Comparison of ENCODE assay signal across 13 cellular contexts in the genomic region with DNA sequence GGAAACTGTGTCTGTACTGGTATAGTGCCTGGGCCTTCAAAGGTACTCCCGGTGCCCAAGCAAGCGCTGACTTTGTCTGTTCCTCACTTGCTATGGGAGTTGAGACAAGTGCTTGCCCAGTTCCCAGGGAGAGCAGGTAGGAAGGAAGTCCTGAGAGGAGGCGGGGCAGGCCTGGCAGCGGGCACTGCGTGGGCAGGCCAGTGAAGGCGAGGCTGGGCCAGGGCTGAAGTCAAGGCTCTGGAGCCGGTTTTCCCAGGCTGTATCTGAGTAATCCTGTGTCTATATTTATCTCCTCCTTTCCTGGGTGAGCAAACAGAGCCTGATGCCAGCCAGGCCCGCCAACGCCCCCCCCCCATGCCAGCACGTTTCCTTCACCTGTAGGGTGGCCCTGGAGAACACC. TPM values are rescaled to one million over a fixed set of nuclear protein-coding genes. Genes with fewer than 3 reads are reported as not detected.
DNase-seq lines count a peak whose midpoint lies in the region; ATAC-seq and TF ChIP-seq lines count a peak whose summit lies in the region.
"Had no signal": no experiment of that assay in that cellular context is flagged by ENCODE, and none has a peak within 500 bp of the region (broad histone marks: within the 10 kb centered on the region; RNA-seq: fewer than 3 reads in every experiment).

No MANE protein-coding gene starts in this region.

- H3K36me3 ChIP-seq in neuronal stem cell (replicated peaks in 1 of 2; ENCODE audit: control insufficient read depth in 2 of 2, insufficient read depth in 2 of 2, low read length in 2 of 2) (no peaks in the 10 kb centered on the region), OCI-LY7 (ENCODE audit: insufficient read depth, low read length) (no peaks in the 10 kb centered on the region)
- H3K36me3 ChIP-seq: BLaER1, spleen had no signal

- no peak overlapping the region for H4K91ac ChIP-seq in neuronal stem cell (ENCODE audit: low read depth, low read length, poor library complexity)

- H4K20me1 ChIP-seq in OCI-LY7 (ENCODE audit: insufficient read depth, low read length), result no peaks in the 10 kb centered on the region
- H4K20me1 ChIP-seq: BLaER1 had no signal

- H2BK12ac ChIP-seq in neuronal stem cell (ENCODE audit: low read length), result no peak overlapping the region

- H3K14ac ChIP-seq in neuronal stem cell (ENCODE audit: low read length), result no peak overlapping the region

- H3K27ac ChIP-seq in foreskin keratinocyte (peak overlapping the region; percentile 10), neuronal stem cell (replicated peaks; ENCODE audit: low read length) (no peak overlapping the region), OCI-LY7 (ENCODE audit: low read depth, low read length, poor library complexity, severe bottlenecking) (no peak overlapping the region)
- H3K27ac ChIP-seq: BLaER1, spleen had no signal

- no CpG with 5 or more reads among the region's 10 CpGs for WGBS in neuronal stem cell (ENCODE audit: extremely low coverage in 2 of 2, insufficient read length in 2 of 2, insufficient replicate concordance in 1 of 2), 2 donors

- H3K23ac ChIP-seq in neuronal stem cell (ENCODE audit: low read depth, low read length, poor library complexity), result no peak overlapping the region

- no peaks in the 10 kb centered on the region for H3K36me3 Mint-ChIP-seq in effector memory CD8-positive, alpha-beta T cell (ENCODE audit: insufficient read depth)
- no peaks in the 10 kb centered on the region for H3K36me3 Mint-ChIP-seq in nephron progenitor cell (ENCODE audit: low read depth)

- H3K4me1 Mint-ChIP-seq in effector memory CD8-positive, alpha-beta T cell (ENCODE audit: low read depth in 2 of 2), result peaks cover 0 to 2% of the 10 kb centered on the region in 2 donors
- H3K4me1 Mint-ChIP-seq in nephron progenitor cell, result peaks cover 59% of the 10 kb centered on the region

- H3K9me2 ChIP-seq in OCI-LY7 (ENCODE audit: insufficient read depth, low read length), result no peaks in the 10 kb centered on the region

- H3K27me3 ChIP-seq in foreskin keratinocyte, result no peaks in the 10 kb centered on the region
- H3K27me3 ChIP-seq in neuronal stem cell (ENCODE audit: control insufficient read depth in 3 of 3, insufficient read depth in 3 of 3, low read depth in 1 of 3, low read length in 3 of 3), result no peaks in the 10 kb centered on the region

- peaks cover 17% of the 10 kb centered on the region for H3K4me1 ChIP-seq in foreskin keratinocyte
- H3K4me1 ChIP-seq in neuronal stem cell (ENCODE audit: control insufficient read depth in 2 of 2, insufficient read depth in 1 of 2, low read depth in 1 of 2, low read length in 2 of 2), result peaks cover 19 to 24% of the 10 kb centered on the region in 2 donors
- no peaks in the 10 kb centered on the region for H3K4me1 ChIP-seq in OCI-LY7 (ENCODE audit: insufficient read depth, low read length, poor library complexity, severe bottlenecking)

- H3K79me1 ChIP-seq in neuronal stem cell (ENCODE audit: low read depth, low read length), result no peaks in the 10 kb centered on the region

- DNase-seq in AG08396 (ENCODE audit: low spot score), result peak; percentile 72
- DNase-seq in NCI-H69 (lab: John Stamatoyannopoulos, UW), result peak; percentile 36
- DNase-seq in foreskin keratinocyte, result peak in 1 of 2 donors; percentile 75
- no peak for DNase-seq in neuronal stem cell (ENCODE audit: low spot score)
- no peak for DNase-seq in effector memory CD8-positive, alpha-beta T cell
- no peak for DNase-seq in OCI-LY7 (ENCODE audit: low spot score)
- no peak for DNase-seq in nephron progenitor cell
- DNase-seq: activated effector memory CD4-positive, alpha-beta T cell treated with anti-CD3 and anti-CD28 coated beads, Interleukin-2, amount 50 U/mL, for 16 hours; NCI-H774; spleen; stimulated activated naive CD4-positive, alpha-beta T cell had no signal

- no peaks in the 10 kb centered on the region for H3K79me2 ChIP-seq in OCI-LY7 (ENCODE audit: insufficient read depth, low read depth, low read length)

- no peak overlapping the region for H3K27ac Mint-ChIP-seq in effector memory CD8-positive, alpha-beta T cell
- no peak overlapping the region for H3K27ac Mint-ChIP-seq in nephron progenitor cell

- H2AK5ac ChIP-seq in neuronal stem cell (ENCODE audit: low read depth, low read length), result peak overlapping the region; percentile 76

- H3K4me2 ChIP-seq in neuronal stem cell (ENCODE audit: insufficient read depth, low read length, poor library complexity, severe bottlenecking) (no peak overlapping the region), OCI-LY7 (ENCODE audit: low read length) (no peak overlapping the region)
- H3K4me2 ChIP-seq: BLaER1 had no signal

- no peaks in the 10 kb centered on the region for H3K9me3 Mint-ChIP-seq in effector memory CD8-positive, alpha-beta T cell
- H3K9me3 Mint-ChIP-seq in nephron progenitor cell, result no peaks in the 10 kb centered on the region

- peak overlapping the region; percentile 41 for H3K18ac ChIP-seq in neuronal stem cell (ENCODE audit: low read length)

- H3K9me3 ChIP-seq in neuronal stem cell (replicated peaks in 1 of 2; ENCODE audit: control insufficient read depth in 2 of 2, insufficient read depth in 1 of 2, low read depth in 1 of 2, low read length in 2 of 2) (peaks cover 0 to 2% of the 10 kb centered on the region in 2 donors), OCI-LY7 (ENCODE audit: low read length) (no peaks in the 10 kb centered on the region)
- H3K9me3 ChIP-seq: BLaER1, spleen had no signal

- H4K8ac ChIP-seq in neuronal stem cell (ENCODE audit: low read depth, low read length), result no peak overlapping the region

- CTCF ChIA-PET in OCI-LY7 (lab: Charles Lee; ENCODE audit: unreplicated experiment), result no interaction called here

- no TSS peak for BruUV-seq in OCI-LY7 (replicated peaks; lab: Mats Ljungman, UMichigan)

- POLR2A ChIA-PET in OCI-LY7 (lab: Charles Lee), result no interaction called here

- H2AFZ ChIP-seq in neuronal stem cell (ENCODE audit: low read length) (no peak overlapping the region), OCI-LY7 (ENCODE audit: low read length) (no peak overlapping the region)

- no peak overlapping the region for H3K4ac ChIP-seq in neuronal stem cell (ENCODE audit: low read length)

- no peak overlapping the region for H2BK5ac ChIP-seq in neuronal stem cell (ENCODE audit: low read length)

- peak overlapping the region; percentile 39 for H3K9ac ChIP-seq in neuronal stem cell (ENCODE audit: low read depth, low read length, poor library complexity)
- H3K9ac ChIP-seq: BLaER1 had no signal

- intact Hi-C loops in OCI-LY7 (cut with micrococcal nuclease; ENCODE audit: unreplicated experiment), result no loop called here

- no peak overlapping the region for H3K4me3 ChIP-seq in neuronal stem cell (ENCODE audit: low read length in 2 of 2)
- H3K4me3 ChIP-seq in OCI-LY7 (ENCODE audit: low read depth, low read length, poor library complexity, severe bottlenecking), result no peak overlapping the region
- H3K4me3 ChIP-seq: BLaER1, spleen had no signal

- H2BK120ac ChIP-seq in neuronal stem cell (ENCODE audit: low read depth, low read length), result no peak overlapping the region

- ATAC-seq in foreskin keratinocyte, result peak; percentile 63
- no peak for ATAC-seq in effector memory CD8-positive, alpha-beta T cell (replicated peaks)
- ATAC-seq in HG03457 (IDR thresholded peaks at IDR 0.05; ENCODE audit: unreplicated experiment), result no peak

- no peak overlapping the region for H3K4me3 Mint-ChIP-seq in effector memory CD8-positive, alpha-beta T cell
- no peak overlapping the region for H3K4me3 Mint-ChIP-seq in nephron progenitor cell

- no peak overlapping the region for H2BK15ac ChIP-seq in neuronal stem cell (ENCODE audit: low read length)

- H3K27me3 Mint-ChIP-seq in effector memory CD8-positive, alpha-beta T cell, result peaks cover 11 to 15% of the 10 kb centered on the region in 2 donors
- peaks cover 8% of the 10 kb centered on the region for H3K27me3 Mint-ChIP-seq in nephron progenitor cell (ENCODE audit: low read depth, poor library complexity)

- TF ChIP-seq CTCF in foreskin keratinocyte (conservative IDR thresholded peaks at IDR 0.05), result no peak
- no peak for TF ChIP-seq CTCF in OCI-LY7 (conservative IDR thresholded peaks at IDR 0.05; ENCODE audit: low read length)
- TF ChIP-seq CTCF in nephron progenitor cell (IDR thresholded peaks at IDR 0.05), result no peak

RNA-seq across cellular contexts. Expression of gene EDN2, which starts 15.9 kb away (rescaled TPM):
- total RNA-seq in foreskin keratinocyte (0.11 and 0.27 TPM in 2 replicates), OCI-LY7 (2022) (not detected in 2 replicates)
- 0.10 and 0.32 TPM in 2 replicates for polyA plus RNA-seq in foreskin keratinocyte
- polyA plus RNA-seq in neuronal stem cell (2013, experiment 1 of 2), result 0.04 TPM
- polyA plus RNA-seq in neuronal stem cell (2013, experiment 2 of 2), result not detected
- not detected in 2 replicates for total RNA-seq in OCI-LY7 (2014; rRNA removed; shearing (Covaris generic))
- total RNA-seq: spleen had no signal
- polyA plus RNA-seq: spleen had no signal

Comparison
In these comparisons a context has a peak if more than half of its experiments do, and no peak if none do; other contexts are left out.
1. DNase-seq: peak in AG08396 (single experiment) and NCI-H69 (single experiment); none in neuronal stem cell (single experiment), effector memory CD8-positive, alpha-beta T cell (0 of 3), OCI-LY7 (single experiment) and nephron progenitor cell (single experiment).